In genomic region chr15:32373671-32374070, GRCh38 we compare ENCODE assay signal across 3 cellular contexts. TPM values are rescaled to one million over a fixed set of nuclear protein-coding genes. Genes with fewer than 3 reads are reported as not detected.
"Had no signal": no experiment of that assay in that cellular context is flagged by ENCODE, and none has a peak within 500 bp of the region (broad histone marks: within the 10 kb centered on the region; RNA-seq: fewer than 3 reads in every experiment).

No MANE protein-coding gene starts in this region.

RNA-seq across cellular contexts. Expression of gene GOLGA8K, which starts 29.4 kb away (rescaled TPM):
- total RNA-seq: activated CD4-positive, alpha-beta memory T cell treated with anti-CD3 and anti-CD28 coated beads for 36 hours; activated naive CD4-positive, alpha-beta T cell treated with anti-CD3 and anti-CD28 coated beads for 36 hours; ascending aorta had no signal
